In the genomic region with DNA sequence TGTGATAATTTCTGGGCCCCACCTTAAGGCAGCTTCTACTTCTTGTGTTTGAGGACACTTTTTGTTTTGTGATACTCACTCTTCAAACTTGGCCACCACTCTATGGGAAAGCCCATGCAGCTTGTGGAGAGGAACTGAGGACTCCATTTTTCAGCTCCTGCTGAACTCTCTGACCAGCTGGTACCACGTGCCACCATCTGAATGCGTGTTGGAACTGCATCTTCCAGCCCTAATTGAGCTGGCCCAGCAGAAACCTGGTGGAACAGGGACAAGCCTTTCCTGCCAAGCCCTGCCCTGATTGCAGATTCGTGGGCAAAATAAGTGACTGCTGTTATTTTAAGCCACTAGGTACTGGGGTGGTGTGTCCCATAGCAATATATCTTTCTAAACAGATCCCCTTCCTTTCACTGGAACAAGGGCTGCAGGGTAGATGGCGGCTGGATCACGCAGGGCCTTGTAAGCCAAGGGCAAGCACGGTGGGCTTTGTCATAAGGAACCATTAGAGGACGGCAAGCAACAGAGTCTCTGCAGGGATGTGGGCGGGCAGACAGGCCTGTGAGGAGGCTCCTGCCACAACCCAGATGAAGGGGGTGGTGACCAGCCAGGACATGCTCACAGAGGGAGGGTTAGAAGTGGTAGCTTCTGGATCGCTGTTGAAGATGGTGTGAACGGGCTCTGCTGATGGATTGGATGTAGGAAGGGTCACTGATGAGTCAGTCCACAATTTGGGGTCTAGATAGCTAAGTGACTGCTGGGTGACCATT, we compare ENCODE assay signal across 1 cellular context.
TF ChIP-seq lines count a peak whose summit lies in the region.

No MANE protein-coding gene starts in this region.

TF ChIP-seq in endothelial cell of umbilical vein, 7 proteins besides CTCF, POLR2A, EP300 and RAD21 (continued from another document):
- TF ChIP-seq GATA2 (IDR thresholded peaks at IDR 0.05; ENCODE audit: insufficient read depth, insufficient read length, low read depth, low read length) (no peak), EZH2 (IDR thresholded peaks at IDR 0.05; ENCODE audit: borderline replicate concordance, low read depth, low read length, severe bottlenecking) (no peak), MYC (IDR thresholded peaks at IDR 0.05; ENCODE audit: low read depth, low read length) (no peak), JUN (IDR thresholded peaks at IDR 0.05; ENCODE audit: borderline replicate concordance, insufficient read depth, insufficient read length, low read depth) (no peak), POLR2AphosphoS5 (IDR thresholded peaks at IDR 0.05; ENCODE audit: insufficient read depth, low read depth, low read length) (no peak)
- TF ChIP-seq, protein P1, sequence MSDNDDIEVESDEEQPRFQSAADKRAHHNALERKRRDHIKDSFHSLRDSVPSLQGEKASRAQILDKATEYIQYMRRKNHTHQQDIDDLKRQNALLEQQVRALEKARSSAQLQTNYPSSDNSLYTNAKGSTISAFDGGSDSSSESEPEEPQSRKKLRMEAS (IDR thresholded peaks at IDR 0.05; ENCODE audit: insufficient read depth, insufficient read length), result no peak
